Comparison of ENCODE assay signal across 8 cellular contexts in the genomic region with DNA sequence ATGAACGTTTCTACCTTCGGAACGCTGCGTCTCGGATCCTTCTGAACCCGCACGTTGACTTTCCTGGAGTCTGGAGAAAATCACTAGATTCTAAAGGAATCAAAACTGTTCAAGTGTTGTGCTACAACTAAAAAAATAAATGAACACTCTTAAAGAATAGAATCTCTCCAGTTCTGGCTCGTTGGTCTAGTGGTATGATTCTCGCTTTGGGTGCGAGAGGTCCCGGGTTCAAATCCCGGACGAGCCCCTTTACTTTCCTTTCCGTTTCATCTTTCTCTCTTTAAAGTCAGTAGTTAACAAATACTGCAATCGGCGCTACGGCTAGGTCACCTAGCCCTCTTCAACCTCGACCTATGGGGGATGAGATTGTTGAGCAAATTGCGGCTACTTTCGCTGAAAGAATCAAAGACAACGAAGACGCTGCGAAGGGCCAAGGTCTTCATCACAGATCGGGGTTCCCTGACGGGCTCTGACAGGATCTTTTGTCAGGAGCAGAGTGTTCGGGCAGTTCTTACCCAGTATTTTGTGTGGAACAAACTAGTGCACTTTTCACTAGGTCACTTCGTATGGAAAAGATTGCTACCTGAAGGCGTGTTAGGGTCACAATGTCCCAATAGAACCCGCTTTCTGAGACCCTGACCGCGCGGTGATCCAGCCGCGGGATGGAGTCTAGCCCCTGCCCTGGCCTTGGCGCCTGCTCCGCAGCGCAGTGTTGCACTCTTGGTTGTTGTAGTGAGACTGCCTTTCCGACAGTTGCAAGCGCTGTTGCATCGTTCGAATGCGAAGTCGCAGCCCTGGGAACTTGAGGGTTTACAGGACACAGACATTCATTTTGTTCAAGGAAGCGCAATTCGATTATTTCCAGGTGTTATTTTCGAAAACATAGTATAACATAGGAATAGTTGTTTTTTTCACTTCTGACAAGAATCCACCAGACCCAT. TPM values are rescaled to one million over a fixed set of nuclear protein-coding genes. Genes with fewer than 3 reads are reported as not detected.
DNase-seq lines count a peak whose midpoint lies in the region; ATAC-seq, FAIRE-seq and TF ChIP-seq lines count a peak whose summit lies in the region.

No MANE protein-coding gene starts in this region.

- no peak overlapping the region for H3K27ac ChIP-seq in lower lobe of right lung

- FAIRE-seq in GM12891 (lab: Jason Lieb, UNC): peak; percentile 91

- no peaks in the 10 kb centered on the region for H3K36me3 ChIP-seq in lower lobe of right lung

- peak; percentile 65 for DNase-seq in GM12891 (ENCODE audit: insufficient read length, low spot score)
- peak; percentile 55 to 64 for DNase-seq in NCI-H2081 (lab: John Stamatoyannopoulos, UW)
- peak; percentile 65 for DNase-seq in dermis blood vessel endothelial cell
- no peak for DNase-seq in lower lobe of right lung
- peak; percentile 24 for DNase-seq in stimulated activated CD8-positive, alpha-beta memory T cell treated with anti-CD3 and anti-CD28 coated beads, Interleukin-15, amount 100 ng/mL, for 1 hour (ENCODE audit: low read depth)
- no peak for DNase-seq in activated gamma-delta T cell (lab: John Stamatoyannopoulos, UW)

- peak overlapping the region; percentile 50 for H3K4me3 ChIP-seq in WI38 (ENCODE audit: low read depth, low read length)
- H3K4me3 ChIP-seq in lower lobe of right lung: peak overlapping the region; percentile 40

- no peak for TF ChIP-seq CTCF in WI38 (IDR thresholded peaks at IDR 0.05; ENCODE audit: low read depth, low read length)
- TF ChIP-seq CTCF in lower lobe of right lung (IDR thresholded peaks at IDR 0.05): no peak

- TF ChIP-seq POLR2A in GM12891 (IDR thresholded peaks at IDR 0.05; ENCODE audit: low read depth, low read length): no peak

- intact Hi-C loops in lower lobe of right lung (cut with DNase I): no loop called here

- no peaks in the 10 kb centered on the region for H3K9me3 ChIP-seq in lower lobe of right lung

- H3K27me3 ChIP-seq in lower lobe of right lung (ENCODE audit: low read depth): peaks cover 58% of the 10 kb centered on the region

- peak; percentile 79 for ATAC-seq in HG02798 (IDR thresholded peaks at IDR 0.05; ENCODE audit: poor library complexity, unreplicated experiment)
- ATAC-seq in lower lobe of right lung: peak; percentile 63 to 84

- H3K4me1 ChIP-seq in lower lobe of right lung: peaks cover 26% of the 10 kb centered on the region

TF ChIP-seq in GM12891, 5 proteins besides CTCF, POLR2A, EP300 and RAD21:
- no peak for TF ChIP-seq SPI1 (IDR thresholded peaks at IDR 0.05; ENCODE audit: low read depth, low read length)
- TF ChIP-seq POU2F2 (IDR thresholded peaks at IDR 0.05; ENCODE audit: low read depth, low read length): no peak
- no peak for TF ChIP-seq POLR2AphosphoS5 (IDR thresholded peaks at IDR 0.05; ENCODE audit: low read depth, low read length)
- TF ChIP-seq TAF1 (IDR thresholded peaks at IDR 0.05; ENCODE audit: low read depth, low read length): no peak

RNA-seq across cellular contexts. Expression of a gene that starts 8.4 kb away (rescaled TPM):
- not detected for polyA plus RNA-seq in GM12891 (2012; ENCODE audit: low read depth, missing spikeins)
- not detected in 2 replicates for total RNA-seq in dermis blood vessel endothelial cell
- not detected for total RNA-seq in lower lobe of right lung

RNA-seq across cellular contexts. Expression of a gene that starts 41.9 kb away (rescaled TPM):
- polyA plus RNA-seq in GM12891 (2012; ENCODE audit: low read depth, missing spikeins): not detected
- total RNA-seq in dermis blood vessel endothelial cell (not detected in 2 replicates), lower lobe of right lung (not detected)

RNA-seq across cellular contexts. Expression of a gene that starts 45.3 kb away (rescaled TPM):
- not detected for polyA plus RNA-seq in GM12891 (2012; ENCODE audit: low read depth, missing spikeins)
- total RNA-seq in dermis blood vessel endothelial cell (not detected in 2 replicates), lower lobe of right lung (not detected)

RNA-seq across cellular contexts. Expression of a gene that starts 51.3 kb away (rescaled TPM):
- 0.47 TPM for polyA plus RNA-seq in GM12891 (2012; ENCODE audit: low read depth, missing spikeins)
- total RNA-seq in dermis blood vessel endothelial cell (11.4 and 25.7 TPM in 2 replicates), lower lobe of right lung (41.0 TPM)

RNA-seq across cellular contexts. Expression of a gene that starts 55.5 kb away (rescaled TPM):
- 1.0 TPM for polyA plus RNA-seq in GM12891 (2012; ENCODE audit: low read depth, missing spikeins)
- total RNA-seq in dermis blood vessel endothelial cell: 6.3 and 6.4 TPM in 2 replicates
- 29.3 TPM for total RNA-seq in lower lobe of right lung

Comparison
In these comparisons a context has a peak if more than half of its experiments do, and no peak if none do; other contexts are left out.
1. DNase-seq: peak in GM12891 (single experiment), NCI-H2081 (2 of 2), dermis blood vessel endothelial cell (single experiment) and stimulated activated CD8-positive, alpha-beta memory T cell treated with anti-CD3 and anti-CD28 coated beads, Interleukin-15, amount 100 ng/mL, for 1 hour (single experiment); none in lower lobe of right lung (single experiment) and activated gamma-delta T cell (single experiment).